In the genomic region with DNA sequence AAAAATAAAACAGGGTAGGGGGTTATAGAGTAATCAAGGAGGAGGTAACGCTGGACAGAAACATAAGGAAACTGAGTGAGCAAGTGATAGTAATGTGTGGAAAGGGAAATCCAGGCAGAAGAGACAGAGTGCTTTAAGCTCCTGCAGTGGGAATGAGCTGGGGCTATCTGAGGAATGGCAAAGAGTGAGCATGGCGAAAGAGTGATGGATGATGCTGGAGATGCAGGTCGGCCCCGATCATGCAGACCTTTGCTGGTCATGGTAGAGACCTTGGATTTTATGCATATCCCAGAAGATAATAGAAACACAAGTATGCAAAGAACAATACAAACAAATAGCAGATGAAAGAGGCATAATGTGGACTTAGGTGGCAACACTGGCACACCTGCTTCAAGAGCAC, we compare ENCODE assay signal across 17 cellular contexts. TPM values are rescaled to one million over a fixed set of nuclear protein-coding genes. Genes with fewer than 3 reads are reported as not detected.
DNase-seq lines count a peak whose midpoint lies in the region; ATAC-seq and TF ChIP-seq lines count a peak whose summit lies in the region.
"Had no signal": no experiment of that assay in that cellular context is flagged by ENCODE, and none has a peak within 500 bp of the region (broad histone marks: within the 10 kb centered on the region; RNA-seq: fewer than 3 reads in every experiment).

No MANE protein-coding gene starts in this region.

- no peak for DNase-seq in activated CD8-positive, alpha-beta T cell treated with anti-CD3 and anti-CD28 coated beads for 36 hours
- DNase-seq in activated CD8-positive, alpha-beta T cell treated with anti-CD3 and anti-CD28 coated beads, Interleukin-2, amount 10 ng/mL, durations not matched to agents 7 days and 5 days = no peak
- no peak for DNase-seq in CD8-positive, alpha-beta T cell
- DNase-seq in Karpas-422 (peak; percentile 20), trophoblast cell (peak; percentile 75 to 90), esophagus squamous epithelium (lab: John Stamatoyannopoulos, UW) (no peak), ureter (ENCODE audit: low spot score) (no peak)
- DNase-seq: C1 segment of cervical spinal cord; Caco-2; CD8-positive, alpha-beta memory T cell; DND-41; GDM1; HFFc6 had no signal

- H2AK5ac ChIP-seq in trophoblast cell (ENCODE audit: low read length) = no peak overlapping the region

- no peak overlapping the region for H3K4me3 ChIP-seq in CD8-positive, alpha-beta T cell (ENCODE audit: low read depth, low read length)
- H3K4me3 ChIP-seq in Karpas-422 (ENCODE audit: low read length) = no peak overlapping the region
- no peak overlapping the region for H3K4me3 ChIP-seq in trophoblast cell (ENCODE audit: low read depth, low read length)
- H3K4me3 ChIP-seq in esophagus squamous epithelium = no peak overlapping the region
- H3K4me3 ChIP-seq: HAP-1 had no signal

- no peak for TF ChIP-seq POLR2A in esophagus squamous epithelium (IDR thresholded peaks at IDR 0.05)

- no peak for TF ChIP-seq CTCF in activated CD8-positive, alpha-beta T cell treated with anti-CD3 and anti-CD28 coated beads for 36 hours (IDR thresholded peaks at IDR 0.05)
- TF ChIP-seq CTCF in CD8-positive, alpha-beta T cell (IDR thresholded peaks at IDR 0.05) = no peak
- no peak for TF ChIP-seq CTCF in esophagus squamous epithelium (IDR thresholded peaks at IDR 0.05)

- peaks cover 12% of the 10 kb centered on the region for H3K4me1 Mint-ChIP-seq in activated CD8-positive, alpha-beta T cell treated with anti-CD3 and anti-CD28 coated beads for 36 hours (ENCODE audit: low read depth)
- peaks cover 8% of the 10 kb centered on the region for H3K4me1 Mint-ChIP-seq in activated CD8-positive, alpha-beta T cell treated with anti-CD3 and anti-CD28 coated beads, Interleukin-2, amount 10 ng/mL, durations not matched to agents 7 days and 5 days (ENCODE audit: low read depth)
- peaks cover 8% of the 10 kb centered on the region for H3K4me1 Mint-ChIP-seq in CD8-positive, alpha-beta T cell (ENCODE audit: low read depth)

- H3K9me3 ChIP-seq in CD8-positive, alpha-beta T cell (ENCODE audit: low read length) = peaks cover 4% of the 10 kb centered on the region
- H3K9me3 ChIP-seq in Karpas-422 (ENCODE audit: low read length) = peaks cover 3% of the 10 kb centered on the region; the same call in 1 of the 2 replicates
- H3K9me3 ChIP-seq in trophoblast cell (ENCODE audit: insufficient read depth, low read depth, low read length) = peaks cover 1% of the 10 kb centered on the region
- peaks cover 0 to 13% (median 0%) of the 10 kb centered on the region in 3 donors for H3K9me3 ChIP-seq in esophagus squamous epithelium
- H3K9me3 ChIP-seq: Caco-2, HAP-1 had no signal

- no peak for ATAC-seq in activated CD8-positive, alpha-beta T cell treated with anti-CD3 and anti-CD28 coated beads for 36 hours
- ATAC-seq in activated CD8-positive, alpha-beta T cell treated with anti-CD3 and anti-CD28 coated beads, Interleukin-2, amount 10 ng/mL, durations not matched to agents 7 days and 5 days = no peak
- no peak for ATAC-seq in CD8-positive, alpha-beta T cell
- no peak for ATAC-seq in HG03196 (IDR thresholded peaks at IDR 0.05; ENCODE audit: unreplicated experiment)

- H3K79me2 ChIP-seq in Karpas-422 (ENCODE audit: low read length) = no peaks in the 10 kb centered on the region
- H3K79me2 ChIP-seq in trophoblast cell (ENCODE audit: control insufficient read depth, insufficient read depth, low read length, poor library complexity) = no peaks in the 10 kb centered on the region

- H3K9me3 Mint-ChIP-seq in activated CD8-positive, alpha-beta T cell treated with anti-CD3 and anti-CD28 coated beads for 36 hours = peaks cover 16% of the 10 kb centered on the region
- H3K9me3 Mint-ChIP-seq in activated CD8-positive, alpha-beta T cell treated with anti-CD3 and anti-CD28 coated beads, Interleukin-2, amount 10 ng/mL, durations not matched to agents 7 days and 5 days (ENCODE audit: insufficient read depth) = peaks cover 9% of the 10 kb centered on the region
- H3K9me3 Mint-ChIP-seq in CD8-positive, alpha-beta T cell = peaks cover 18% of the 10 kb centered on the region

- H3K18ac ChIP-seq in trophoblast cell (ENCODE audit: low read length) = no peak overlapping the region

- H3K27ac ChIP-seq in CD8-positive, alpha-beta T cell (ENCODE audit: low read depth, low read length) = no peak overlapping the region
- no peak overlapping the region for H3K27ac ChIP-seq in Karpas-422 (ENCODE audit: low read length)
- H3K27ac ChIP-seq in trophoblast cell (ENCODE audit: low read depth, low read length) = no peak overlapping the region
- no peak overlapping the region for H3K27ac ChIP-seq in esophagus squamous epithelium
- H3K27ac ChIP-seq: HL-60 had no signal

- POLR2A ChIA-PET in activated CD8-positive, alpha-beta T cell treated with anti-CD3 and anti-CD28 coated beads for 36 hours (lab: Charles Lee) = no interaction called here
- POLR2A ChIA-PET in activated CD8-positive, alpha-beta T cell treated with anti-CD3 and anti-CD28 coated beads, Interleukin-2, amount 10 ng/mL, durations not matched to agents 7 days and 5 days (lab: Charles Lee) = no interaction called here
- POLR2A ChIA-PET in CD8-positive, alpha-beta T cell (lab: Charles Lee) = no interaction called here

- H3K4me1 ChIP-seq in CD8-positive, alpha-beta T cell (ENCODE audit: insufficient read depth, low read length) = no peaks in the 10 kb centered on the region
- H3K4me1 ChIP-seq in Karpas-422 (ENCODE audit: low read length) (peaks cover 6% of the 10 kb centered on the region), trophoblast cell (ENCODE audit: control insufficient read depth in 1 of 2, insufficient read depth in 2 of 2, low read length in 2 of 2) (no peaks in the 10 kb centered on the region), esophagus squamous epithelium (no peaks in the 10 kb centered on the region)
- H3K4me1 ChIP-seq: Caco-2, HAP-1 had no signal

- intact Hi-C loops in activated CD8-positive, alpha-beta T cell treated with anti-CD3 and anti-CD28 coated beads for 36 hours (cut with micrococcal nuclease) = no loop called here
- intact Hi-C loops in CD8-positive, alpha-beta T cell (cut with DNase I, micrococcal nuclease) = no loop called here
- intact Hi-C loops in esophagus squamous epithelium (cut with DNase I) = no loop called here

- H3K9ac ChIP-seq in Karpas-422 (ENCODE audit: low read length) = no peak overlapping the region
- H3K9ac ChIP-seq in trophoblast cell (ENCODE audit: low read length) = no peak overlapping the region

- no peaks in the 10 kb centered on the region for H3K9me2 ChIP-seq in Karpas-422 (replicated peaks; ENCODE audit: insufficient read depth, low read length)

- H3K23ac ChIP-seq in trophoblast cell (ENCODE audit: low read length) = no peak overlapping the region

- no CpG with 5 or more reads among the region's 4 CpGs for WGBS in trophoblast cell (ENCODE audit: extremely low coverage, insufficient coverage, insufficient read length)
- WGBS in esophagus squamous epithelium, 2 donors = 90 to 92% methylated on average over 4 of the region's 4 CpGs

- peaks cover 9% of the 10 kb centered on the region for H3K36me3 Mint-ChIP-seq in activated CD8-positive, alpha-beta T cell treated with anti-CD3 and anti-CD28 coated beads for 36 hours (ENCODE audit: low read depth)
- peaks cover 12% of the 10 kb centered on the region for H3K36me3 Mint-ChIP-seq in activated CD8-positive, alpha-beta T cell treated with anti-CD3 and anti-CD28 coated beads, Interleukin-2, amount 10 ng/mL, durations not matched to agents 7 days and 5 days (ENCODE audit: low read depth)
- H3K36me3 Mint-ChIP-seq in CD8-positive, alpha-beta T cell = peaks cover 8% of the 10 kb centered on the region

- H3K36me3 ChIP-seq in CD8-positive, alpha-beta T cell (ENCODE audit: insufficient read depth, low read length) = no peaks in the 10 kb centered on the region
- H3K36me3 ChIP-seq in Karpas-422 (ENCODE audit: insufficient read depth, low read length) = no peaks in the 10 kb centered on the region
- no peaks in the 10 kb centered on the region for H3K36me3 ChIP-seq in trophoblast cell (ENCODE audit: control insufficient read depth in 1 of 2, insufficient read depth in 2 of 2, low read length in 2 of 2)
- H3K36me3 ChIP-seq in esophagus squamous epithelium = no peaks in the 10 kb centered on the region
- H3K36me3 ChIP-seq: HAP-1 had no signal

- H3K27me3 Mint-ChIP-seq in activated CD8-positive, alpha-beta T cell treated with anti-CD3 and anti-CD28 coated beads for 36 hours = no peaks in the 10 kb centered on the region
- no peaks in the 10 kb centered on the region for H3K27me3 Mint-ChIP-seq in activated CD8-positive, alpha-beta T cell treated with anti-CD3 and anti-CD28 coated beads, Interleukin-2, amount 10 ng/mL, durations not matched to agents 7 days and 5 days (ENCODE audit: low read depth)
- H3K27me3 Mint-ChIP-seq in CD8-positive, alpha-beta T cell (ENCODE audit: low read depth) = no peaks in the 10 kb centered on the region
- H3K27me3 Mint-ChIP-seq: CD8-positive, alpha-beta memory T cell had no signal

- H2BK12ac ChIP-seq in trophoblast cell (ENCODE audit: low read length) = no peak overlapping the region

- CTCF ChIA-PET in activated CD8-positive, alpha-beta T cell treated with anti-CD3 and anti-CD28 coated beads for 36 hours (lab: Charles Lee) = no interaction called here
- CTCF ChIA-PET in activated CD8-positive, alpha-beta T cell treated with anti-CD3 and anti-CD28 coated beads, Interleukin-2, amount 10 ng/mL, durations not matched to agents 7 days and 5 days (lab: Charles Lee) = no interaction called here
- CTCF ChIA-PET in CD8-positive, alpha-beta T cell (lab: Charles Lee) = no interaction called here

- H4K8ac ChIP-seq in trophoblast cell (ENCODE audit: low read depth, low read length) = no peak overlapping the region

- H4K12ac ChIP-seq in trophoblast cell (ENCODE audit: low read depth, low read length) = no peak overlapping the region

- no peak overlapping the region for H3K4ac ChIP-seq in trophoblast cell (ENCODE audit: low read depth, low read length)

- H3K4me3 Mint-ChIP-seq in activated CD8-positive, alpha-beta T cell treated with anti-CD3 and anti-CD28 coated beads for 36 hours = no peak overlapping the region
- no peak overlapping the region for H3K4me3 Mint-ChIP-seq in activated CD8-positive, alpha-beta T cell treated with anti-CD3 and anti-CD28 coated beads, Interleukin-2, amount 10 ng/mL, durations not matched to agents 7 days and 5 days
- no peak overlapping the region for H3K4me3 Mint-ChIP-seq in CD8-positive, alpha-beta T cell
- H3K4me3 Mint-ChIP-seq: B cell; CD8-positive, alpha-beta memory T cell; HFFc6 had no signal

- H3K27ac Mint-ChIP-seq in activated CD8-positive, alpha-beta T cell treated with anti-CD3 and anti-CD28 coated beads for 36 hours = peak overlapping the region; percentile 62
- no peak overlapping the region for H3K27ac Mint-ChIP-seq in activated CD8-positive, alpha-beta T cell treated with anti-CD3 and anti-CD28 coated beads, Interleukin-2, amount 10 ng/mL, durations not matched to agents 7 days and 5 days
- peak overlapping the region; percentile 86 for H3K27ac Mint-ChIP-seq in CD8-positive, alpha-beta T cell
- H3K27ac Mint-ChIP-seq: B cell, HFFc6 had no signal

- no peak overlapping the region for H3K14ac ChIP-seq in trophoblast cell (ENCODE audit: low read length)

- H4K91ac ChIP-seq in trophoblast cell (ENCODE audit: low read depth, low read length) = no peak overlapping the region

- H2BK5ac ChIP-seq in trophoblast cell (ENCODE audit: low read depth, low read length, poor library complexity) = no peak overlapping the region

- no peaks in the 10 kb centered on the region for H3K79me1 ChIP-seq in trophoblast cell (ENCODE audit: low read length)

- no peaks in the 10 kb centered on the region for H4K20me1 ChIP-seq in Karpas-422 (ENCODE audit: insufficient read depth, low read depth, low read length)

- H3K4me2 ChIP-seq in Karpas-422 (ENCODE audit: low read depth, low read length, poor library complexity, severe bottlenecking) = no peak overlapping the region
- H3K4me2 ChIP-seq in trophoblast cell (ENCODE audit: low read length) = no peak overlapping the region

- H2AFZ ChIP-seq in Karpas-422 (ENCODE audit: low read length) (no peak overlapping the region), trophoblast cell (ENCODE audit: insufficient read depth, low read length, poor library complexity) (no peak overlapping the region)

- H3K27me3 ChIP-seq in CD8-positive, alpha-beta T cell (ENCODE audit: insufficient read depth, low read length) = no peaks in the 10 kb centered on the region
- H3K27me3 ChIP-seq in Karpas-422 (ENCODE audit: low read length) (no peaks in the 10 kb centered on the region), trophoblast cell (ENCODE audit: insufficient read depth, low read length) (no peaks in the 10 kb centered on the region), esophagus squamous epithelium (no peaks in the 10 kb centered on the region)

- no peak overlapping the region for H2BK120ac ChIP-seq in trophoblast cell (ENCODE audit: insufficient read depth, low read length, poor library complexity)

RNA-seq across cellular contexts. Expression of gene ACAP2, which starts 26.0 kb away (rescaled TPM):
- 10 to 100 TPM; 54.6 to 55.7 TPM for total RNA-seq in activated CD8-positive, alpha-beta T cell treated with anti-CD3 and anti-CD28 coated beads for 36 hours
- 10 to 100 TPM; 69.7 to 74.2 TPM for total RNA-seq in activated CD8-positive, alpha-beta T cell treated with anti-CD3 and anti-CD28 coated beads, Interleukin-2, amount 10 ng/mL, durations not matched to agents 7 days and 5 days
- 10 to 100 TPM; 38.9 to 41.1 TPM for total RNA-seq in CD8-positive, alpha-beta T cell
- 188 and 260 TPM in 2 replicates for total RNA-seq in Karpas-422 (2014; rRNA removed; shearing (Covaris generic); ENCODE audit: low replicate concordance)
- polyA plus RNA-seq in trophoblast cell (2013) = 17.3 and 18.4 TPM in 2 replicates
- total RNA-seq in esophagus squamous epithelium (10 to 100 TPM; 46.7 to 71.5 (median 50.8) TPM), ureter (58.9 TPM)

Comparison
In these comparisons a context has a peak if more than half of its experiments do, and no peak if none do; other contexts are left out.
1. DNase-seq: peak in Karpas-422 (single experiment) and trophoblast cell (2 of 2); none in activated CD8-positive, alpha-beta T cell treated with anti-CD3 and anti-CD28 coated beads for 36 hours (single experiment), activated CD8-positive, alpha-beta T cell treated with anti-CD3 and anti-CD28 coated beads, Interleukin-2, amount 10 ng/mL, durations not matched to agents 7 days and 5 days (single experiment), CD8-positive, alpha-beta T cell (0 of 7), esophagus squamous epithelium (single experiment) and ureter (single experiment).